8 cellular contexts compared by ENCODE assay signal in genomic region chr6:96897396-96898240, GRCh38. TPM values are rescaled to one million over a fixed set of nuclear protein-coding genes. Genes with fewer than 3 reads are reported as not detected.
DNase-seq lines count a peak whose midpoint lies in the region; ATAC-seq and TF ChIP-seq lines count a peak whose summit lies in the region.

NDUFAF4 (minus strand) TSS chr6:96897891; CDS start chr6:96897801, 90 bp downstream.

- no peaks in the 10 kb centered on the region for H3K9me3 ChIP-seq in SU-DHL-6 (ENCODE audit: insufficient read depth, low read length)
- H3K9me3 ChIP-seq in trophoblast cell (ENCODE audit: insufficient read depth, low read depth, low read length) = no peaks in the 10 kb centered on the region
- no peaks in the 10 kb centered on the region for H3K9me3 ChIP-seq in transverse colon

- peak; percentile 74 for TF ChIP-seq POLR2A in transverse colon (IDR thresholded peaks at IDR 0.05)

- peak within 1 kb of the TSS; percentile 60 for H3K18ac ChIP-seq in trophoblast cell (ENCODE audit: low read length)

- H4K20me1 ChIP-seq in SU-DHL-6 (ENCODE audit: low read depth, low read length) = peaks cover 16% of the 10 kb centered on the region

- H3K79me1 ChIP-seq in trophoblast cell (ENCODE audit: low read length) = peaks cover 7% of the 10 kb centered on the region

- peak within 1 kb of the TSS; percentile 69 for H4K91ac ChIP-seq in trophoblast cell (ENCODE audit: low read depth, low read length)

- no peaks in the 10 kb centered on the region for H3K9me2 ChIP-seq in SU-DHL-6 (replicated peaks; ENCODE audit: insufficient read depth, low read length)

- H3K9ac ChIP-seq in SU-DHL-6 (ENCODE audit: low read length) (peak within 1 kb of the TSS; percentile 96), trophoblast cell (ENCODE audit: low read length) (peak within 1 kb of the TSS; percentile 86)

- ATAC-seq in HG02759 (IDR thresholded peaks at IDR 0.05; ENCODE audit: unreplicated experiment) (peak; percentile 93), Right ventricle myocardium superior (ENCODE audit: poor library complexity) (peak; percentile 99)

- H3K27me3 ChIP-seq in SU-DHL-6 (ENCODE audit: low read length) (no peaks in the 10 kb centered on the region), trophoblast cell (ENCODE audit: insufficient read depth, low read length) (no peaks in the 10 kb centered on the region), transverse colon (no peaks in the 10 kb centered on the region)

- peaks cover 37% of the 10 kb centered on the region for H3K36me3 ChIP-seq in SU-DHL-6 (ENCODE audit: low read length)
- peaks cover 0 to 4% of the 10 kb centered on the region in 2 experiments for H3K36me3 ChIP-seq in trophoblast cell (ENCODE audit: control insufficient read depth in 1 of 2, insufficient read depth in 2 of 2, low read length in 2 of 2)
- peaks cover 0 to 23% (median 4%) of the 10 kb centered on the region in 4 donors for H3K36me3 ChIP-seq in transverse colon

- no peak for TF ChIP-seq EP300 in transverse colon (IDR thresholded peaks at IDR 0.05; ENCODE audit: low read depth)

- peaks cover 8% of the 10 kb centered on the region; the same call in 1 of the 2 replicates for H3F3A ChIP-seq in SU-DHL-6 (ENCODE audit: insufficient read depth)

- no peak within 1 kb of the TSS for H3K23ac ChIP-seq in trophoblast cell (ENCODE audit: low read length)

- in situ Hi-C loops in transverse colon (cut with MboI; ENCODE audit: low pct_ligation_motif_present in 1 of 4, low pct_unique_long_range_greater_than_20kb in 1 of 4, low sequenced_read_pairs in 3 of 4) = loop anchor here in 1 of 4 donors (5.0 to 25.0 kb wide), 2 partner anchors 155 to 360 kb away; no protein-coding TSS in a partner anchor

- peak within 1 kb of the TSS; percentile 50 for H2BK120ac ChIP-seq in trophoblast cell (ENCODE audit: insufficient read depth, low read length, poor library complexity)

- peak within 1 kb of the TSS; percentile 40 for H3K4ac ChIP-seq in trophoblast cell (ENCODE audit: low read depth, low read length)

- H3K4me1 ChIP-seq in trophoblast cell (ENCODE audit: control insufficient read depth in 1 of 2, insufficient read depth in 2 of 2, low read length in 2 of 2) (peaks cover 0 to 2% of the 10 kb centered on the region in 2 experiments), transverse colon (peaks cover 7 to 36% (median 24%) of the 10 kb centered on the region in 4 donors)

- WGBS in trophoblast cell (ENCODE audit: extremely low coverage, insufficient coverage, insufficient read length) = no CpG with 5 or more reads among the region's 71 CpGs
- 0 to 1% methylated on average over 1 to 38 of the region's 71 CpGs for WGBS in transverse colon (ENCODE audit: low coverage in 1 of 2), 2 donors

- H3K79me2 ChIP-seq in SU-DHL-6 (ENCODE audit: insufficient read depth, low read length) = peaks cover 33% of the 10 kb centered on the region
- peaks cover 4% of the 10 kb centered on the region for H3K79me2 ChIP-seq in trophoblast cell (ENCODE audit: control insufficient read depth, insufficient read depth, low read length, poor library complexity)

- DNase-seq in NCI-H128 (lab: John Stamatoyannopoulos, UW; ENCODE audit: unreplicated experiment) (peak; percentile 91), Right ventricle myocardium superior (peak; percentile 98), trophoblast cell (peak; percentile 95 to 99), transverse colon (peak; percentile 98)
- DNase-seq in activated naive CD8-positive, alpha-beta T cell treated with anti-CD3 and anti-CD28 coated beads, Interleukin-2, amount 50 U/mL, for 16 hours (ENCODE audit: low read depth, low spot score) = peak; percentile 89

- no peak within 1 kb of the TSS for H2BK12ac ChIP-seq in trophoblast cell (ENCODE audit: low read length)

- H2AFZ ChIP-seq in SU-DHL-6 (ENCODE audit: low read depth, low read length, severe bottlenecking) = peak within 1 kb of the TSS; percentile 93
- H2AFZ ChIP-seq in trophoblast cell (ENCODE audit: insufficient read depth, low read length, poor library complexity) = peak within 1 kb of the TSS; percentile 38

- H3K14ac ChIP-seq in trophoblast cell (ENCODE audit: low read length) = peak within 1 kb of the TSS; percentile 65

- peak within 1 kb of the TSS; percentile 80 for H2BK5ac ChIP-seq in trophoblast cell (ENCODE audit: low read depth, low read length, poor library complexity)

- TF ChIP-seq CTCF in GM12873 (IDR thresholded peaks at IDR 0.05; ENCODE audit: insufficient read depth, low read depth, low read length, missing control alignments) (peak; percentile 89), SU-DHL-6 (IDR thresholded peaks at IDR 0.05; ENCODE audit: insufficient read depth, low read length, poor library complexity, severe bottlenecking) (peak; percentile 75), transverse colon (IDR thresholded peaks at IDR 0.05) (peak; percentile 88 to 98 (median 95))

- H3K27ac ChIP-seq in SU-DHL-6 (ENCODE audit: low read depth, low read length) (peak within 1 kb of the TSS; percentile 79), trophoblast cell (ENCODE audit: low read depth, low read length) (peak within 1 kb of the TSS; percentile 56), transverse colon (peak within 1 kb of the TSS; percentile 94 to 99 (median 98))

- H4K8ac ChIP-seq in trophoblast cell (ENCODE audit: low read depth, low read length) = peak within 1 kb of the TSS; percentile 66

- peak within 1 kb of the TSS; percentile 51 for H4K12ac ChIP-seq in trophoblast cell (ENCODE audit: low read depth, low read length)

- no peak within 1 kb of the TSS for H2AK5ac ChIP-seq in trophoblast cell (ENCODE audit: low read length)

- H3K4me3 ChIP-seq in SU-DHL-6 (ENCODE audit: insufficient read depth, low read length, poor library complexity, severe bottlenecking) (peak within 1 kb of the TSS; percentile 96), trophoblast cell (ENCODE audit: low read depth, low read length) (peak within 1 kb of the TSS; percentile 84), transverse colon (peak within 1 kb of the TSS; percentile 84 to 93 (median 92))

- intact Hi-C loops in Right ventricle myocardium superior (cut with DNase I) (loop anchor here (5.0 kb wide), 3 partner anchors 60 to 275 kb away; partner anchors contain the start of gene GPR63), transverse colon (cut with DNase I; ENCODE audit: low total_unique reads) (loop anchor here (10.0 kb wide), 1 partner anchor 157 kb away; no protein-coding TSS in a partner anchor)

- H3K4me2 ChIP-seq in SU-DHL-6 (ENCODE audit: low read depth, low read length, poor library complexity, severe bottlenecking) (peak within 1 kb of the TSS; percentile 96), trophoblast cell (ENCODE audit: low read length) (peak within 1 kb of the TSS; percentile 95)

RNA-seq across cellular contexts. Expression of gene NDUFAF4, which starts in this region (rescaled TPM):
- total RNA-seq in Right ventricle myocardium superior = 101 TPM
- 34.2 and 37.5 TPM in 2 replicates for polyA plus RNA-seq in trophoblast cell (2013)
- total RNA-seq in transverse colon = 10 to 100 TPM in 3 of 4 donors, 1 to 10 TPM in 1; 9.4 to 26.5 (median 20.9) TPM

Comparison
In these comparisons a context has a peak if more than half of its experiments do, and no peak if none do; other contexts are left out.
1. Peak in every context shown above with its lines: DNase-seq, ATAC-seq, H3K4me3 ChIP-seq and H3K27ac ChIP-seq.